Comparison of ENCODE assay signal across 19 cellular contexts in the genomic region with DNA sequence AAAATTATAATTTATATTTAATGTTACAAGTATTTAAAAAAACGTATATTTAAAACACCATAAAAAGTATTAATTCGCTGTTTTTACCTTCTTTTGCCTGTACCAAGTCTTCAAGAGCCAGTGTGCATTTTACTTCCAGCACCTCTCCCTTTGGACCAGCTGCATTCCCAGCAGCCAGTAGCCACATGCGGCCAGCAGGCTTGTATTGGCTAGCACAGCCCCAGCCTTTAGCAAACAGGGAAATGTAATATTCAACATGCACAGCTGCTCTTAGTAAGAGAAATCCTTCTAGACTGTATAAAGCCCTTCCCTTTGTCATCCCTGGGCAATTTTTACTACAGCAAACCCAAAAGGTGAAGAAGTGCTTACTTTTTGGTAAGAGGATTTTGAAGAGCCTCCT. TPM values are rescaled to one million over a fixed set of nuclear protein-coding genes. Genes with fewer than 3 reads are reported as not detected.
DNase-seq lines count a peak whose midpoint lies in the region; ATAC-seq and TF ChIP-seq lines count a peak whose summit lies in the region.
"Had no signal": no experiment of that assay in that cellular context is flagged by ENCODE, and none has a peak within 500 bp of the region (broad histone marks: within the 10 kb centered on the region; RNA-seq: fewer than 3 reads in every experiment).

No MANE protein-coding gene starts in this region.

- H3K9ac ChIP-seq in BLaER1: peak overlapping the region; percentile 76
- peak overlapping the region in 4 of 11 experiments; percentile 51 to 77 (median 74); a peak in 7 of 22 replicates for H3K9ac ChIP-seq in BLaER1 treated with 17β-estradiol and CSF1 and Interleukin-3, amounts not matched to agents 10 nM and 100 nM

- no peak for TF ChIP-seq POLR2A in breast epithelium (IDR thresholded peaks at IDR 0.05)

- no peak for TF ChIP-seq CTCF in psoas muscle (IDR thresholded peaks at IDR 0.05)
- TF ChIP-seq CTCF in breast epithelium (IDR thresholded peaks at IDR 0.05): no peak

- ATAC-seq in left colon: peak; percentile 92
- peak in 3 of 4 donors; percentile 25 to 50 (median 45) for ATAC-seq in psoas muscle
- ATAC-seq: GM12878, Panc1, SK-N-SH treated with all-trans-retinoic acid at 6 μM for 48 hours had no signal

- H3K4me3 ChIP-seq in BLaER1 (peak overlapping the region; percentile 61), psoas muscle (no peak overlapping the region), breast epithelium (no peak overlapping the region)
- H3K4me3 ChIP-seq in BLaER1 treated with 17β-estradiol and CSF1 and Interleukin-3, amounts not matched to agents 10 nM and 100 nM: peak overlapping the region in 6 of 10 experiments; percentile 5 to 59 (median 52); a peak in 6 of 20 replicates
- H3K4me3 ChIP-seq: GM12878 had no signal

- H3K4me2 ChIP-seq in BLaER1: peak overlapping the region; percentile 97
- peak overlapping the region in 10 of 11 experiments; percentile 17 to 97 (median 92); a peak in 20 of 22 replicates for H3K4me2 ChIP-seq in BLaER1 treated with 17β-estradiol and CSF1 and Interleukin-3, amounts not matched to agents 10 nM and 100 nM

- no peaks in the 10 kb centered on the region; the same call in 1 of the 2 replicates for H4K20me1 ChIP-seq in BLaER1
- peaks cover 0 to 10% (median 0%) of the 10 kb centered on the region in 11 experiments; a peak in 3 of 22 replicates for H4K20me1 ChIP-seq in BLaER1 treated with 17β-estradiol and CSF1 and Interleukin-3, amounts not matched to agents 10 nM and 100 nM

- H3K27me3 ChIP-seq in BLaER1 (no peaks in the 10 kb centered on the region), psoas muscle (ENCODE audit: insufficient read depth in 3 of 3, low read length in 2 of 3) (no peaks in the 10 kb centered on the region), breast epithelium (no peaks in the 10 kb centered on the region)
- H3K27me3 ChIP-seq in BLaER1 treated with 17β-estradiol and CSF1 and Interleukin-3, amounts not matched to agents 10 nM and 100 nM: no peaks in the 10 kb centered on the region
- H3K27me3 ChIP-seq: BE2C had no signal

- 68 to 83% (median 71%) methylated on average over 3 of the region's 3 CpGs for WGBS in psoas muscle, 3 donors

- H3K4me1 ChIP-seq in BLaER1: peaks cover 83% of the 10 kb centered on the region
- H3K4me1 ChIP-seq in BLaER1 treated with 17β-estradiol and CSF1 and Interleukin-3, amounts not matched to agents 10 nM and 100 nM: peaks cover 40 to 89% (median 85%) of the 10 kb centered on the region in 10 experiments
- H3K4me1 ChIP-seq in psoas muscle: peaks cover 18% of the 10 kb centered on the region
- H3K4me1 ChIP-seq in breast epithelium: peaks cover 0 to 9% of the 10 kb centered on the region in 2 donors
- H3K4me1 ChIP-seq: BE2C had no signal

- intact Hi-C loops in left colon (cut with DNase I, micrococcal nuclease) (loop anchor here in 1 of 2 donors (10.0 kb wide), 1 partner anchor 80 kb away; a partner anchor contains a TSS), psoas muscle (cut with DNase I) (no loop called here), breast epithelium (cut with DNase I; ENCODE audit: low total_unique reads) (no loop called here)

- H3K36me3 ChIP-seq in BLaER1: peaks cover 33% of the 10 kb centered on the region
- peaks cover 5 to 55% (median 29%) of the 10 kb centered on the region in 11 experiments; a peak in 19 of 22 replicates for H3K36me3 ChIP-seq in BLaER1 treated with 17β-estradiol and CSF1 and Interleukin-3, amounts not matched to agents 10 nM and 100 nM
- peaks cover 4 to 57% of the 10 kb centered on the region in 2 donors for H3K36me3 ChIP-seq in psoas muscle (ENCODE audit: insufficient read depth in 1 of 2, low read depth in 1 of 2)
- no peaks in the 10 kb centered on the region for H3K36me3 ChIP-seq in breast epithelium

- H3K9me3 ChIP-seq in BLaER1 (no peaks in the 10 kb centered on the region), psoas muscle (no peaks in the 10 kb centered on the region), breast epithelium (no peaks in the 10 kb centered on the region)
- no peaks in the 10 kb centered on the region for H3K9me3 ChIP-seq in BLaER1 treated with 17β-estradiol and CSF1 and Interleukin-3, amounts not matched to agents 10 nM and 100 nM (replicated peaks in 1 of 11)
- H3K9me3 ChIP-seq: BE2C had no signal

- DNase-seq in left colon (peak in 1 of 2 donors; percentile 30), psoas muscle (no peak), breast epithelium (ENCODE audit: low spot score in 2 of 2) (no peak), foreskin melanocyte (no peak), DMS 273 (lab: John Stamatoyannopoulos, UW; ENCODE audit: unreplicated experiment) (no peak)
- DNase-seq: BE2C, DMS79, HCEC 1CT, Kasumi-1, NCI-H1417 treated with DMSO at 0.1 percent for 48 hours, NCI-H345, SHP77 had no signal

- H3K27ac ChIP-seq in BLaER1: peak overlapping the region; percentile 92
- peak overlapping the region in 4 of 11 experiments; percentile 79 to 84 (median 82); a peak in 7 of 22 replicates for H3K27ac ChIP-seq in BLaER1 treated with 17β-estradiol and CSF1 and Interleukin-3, amounts not matched to agents 10 nM and 100 nM
- H3K27ac ChIP-seq in psoas muscle: peak overlapping the region; percentile 38
- no peak overlapping the region for H3K27ac ChIP-seq in breast epithelium

RNA-seq across cellular contexts. Expression of a gene that starts 6.6 kb away (rescaled TPM):
- 1 to 10 TPM; 5.6 to 6.3 TPM for total RNA-seq in left colon
- 10 to 100 TPM in 1 of 4 donors, 1 to 10 TPM in 3; 7.3 to 12.5 (median 8.8) TPM for total RNA-seq in psoas muscle
- 10 to 100 TPM in 2 of 3 donors, 1 to 10 TPM in 1; 7.6 to 13.4 (median 10.9) TPM for polyA plus RNA-seq in psoas muscle
- 1 to 10 TPM; 4.0 to 7.8 (median 6.2) TPM for total RNA-seq in breast epithelium

RNA-seq across cellular contexts. Expression of a gene that starts 14.9 kb away (rescaled TPM):
- total RNA-seq in left colon (under 1 TPM; 0.11 to 0.15 TPM), psoas muscle (under 1 TPM in 3 of 4 donors, not detected in 1; 0.04 to 0.13 (median 0.08) TPM), breast epithelium (under 1 TPM; under 0.01 to 0.80 (median 0.73) TPM)
- polyA plus RNA-seq in psoas muscle: under 1 TPM in 1 of 3 donors, not detected in 2; 0.03 TPM
- total RNA-seq: G401 had no signal
- polyA plus RNA-seq: AG04450 had no signal

RNA-seq across cellular contexts. Expression of a gene that starts 39.2 kb away (rescaled TPM):
- not detected for total RNA-seq in left colon
- 10 to 100 TPM in 2 of 4 donors, 1 to 10 TPM in 2; 2.6 to 17.3 (median 7.2) TPM for total RNA-seq in psoas muscle
- polyA plus RNA-seq in psoas muscle: 10 to 100 TPM in 1 of 3 donors, 1 to 10 TPM in 2; 2.3 to 13.0 (median 9.3) TPM
- 100 to 1,000 TPM in 1 of 3 donors, 10 to 100 TPM in 2; 24.5 to 543 (median 61.9) TPM for total RNA-seq in breast epithelium
- total RNA-seq: G401 had no signal
- polyA plus RNA-seq: AG04450, GM12878 had no signal

RNA-seq across cellular contexts. Expression of a gene that starts 47.9 kb away (rescaled TPM):
- total RNA-seq in left colon (not detected), psoas muscle (1 to 10 TPM in 2 of 4 donors, under 1 TPM in 1, not detected in 1; 0.36 to 2.0 (median 1.8) TPM), breast epithelium (1 to 10 TPM in 1 of 3 donors, under 1 TPM in 1, not detected in 1; 0.59 to 1.1 TPM)
- polyA plus RNA-seq in psoas muscle: 1 to 10 TPM in 1 of 3 donors, under 1 TPM in 2; 0.34 to 1.1 (median 0.49) TPM
- total RNA-seq: G401, GM12878 had no signal
- polyA plus RNA-seq: AG04450 had no signal

Comparison
In these comparisons a context has a peak if more than half of its experiments do, and no peak if none do; other contexts are left out.
1. H3K27ac ChIP-seq: peak in BLaER1 (single experiment) and psoas muscle (single experiment); none in breast epithelium (0 of 2).
2. H3K4me3 ChIP-seq: peak in BLaER1 (single experiment) and BLaER1 treated with 17β-estradiol and CSF1 and Interleukin-3, amounts not matched to agents 10 nM and 100 nM (6 of 10); none in psoas muscle (single experiment) and breast epithelium (0 of 3).